1 cellular context compared by ENCODE assay signal in the genomic region with DNA sequence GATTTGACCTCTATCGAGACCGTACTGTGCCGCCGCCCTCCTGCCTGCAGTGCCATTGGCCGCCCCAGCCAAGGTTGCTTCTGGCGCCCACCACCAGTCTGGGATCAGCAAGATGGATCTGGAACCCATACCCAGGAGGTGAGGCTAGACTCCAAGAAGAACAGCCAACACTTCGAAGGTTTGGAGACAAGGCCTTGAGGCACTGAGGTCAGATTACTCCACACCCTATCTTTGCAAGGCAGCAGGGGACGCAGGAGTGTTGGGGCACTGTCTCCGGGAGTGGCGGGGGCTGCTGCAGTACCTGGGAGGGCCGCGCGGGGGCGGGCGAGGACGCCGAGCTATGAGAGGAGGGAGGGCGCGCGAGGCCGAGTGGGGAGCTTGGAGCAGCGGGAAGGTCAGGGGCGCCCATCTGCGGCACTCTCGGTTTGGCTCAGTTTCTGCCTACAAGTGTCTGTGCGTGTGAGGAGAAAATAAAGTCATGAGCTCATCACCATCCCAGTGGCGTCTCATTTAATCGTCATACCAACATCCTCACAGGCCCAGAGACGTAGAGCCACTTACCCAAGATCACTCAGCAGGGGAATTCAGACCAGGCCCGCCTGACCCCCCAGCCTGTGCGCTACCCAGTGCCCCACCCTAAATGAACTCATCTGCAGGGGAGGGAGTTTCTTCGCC.
A peak's percentile ranks its signal among the peaks of the same experiment; 100 is the strongest.
TF ChIP-seq lines count a peak whose summit lies in the region.

No MANE protein-coding gene starts in this region.

TF ChIP-seq in K562, 482 proteins besides CTCF, POLR2A, EP300 and RAD21 (continued from another document and continues in another):
- TF ChIP-seq YY1 (IDR thresholded peaks at IDR 0.05; ENCODE audit: borderline replicate concordance in 1 of 3, control insufficient read depth in 1 of 3, extremely low read depth in 1 of 3, insufficient read depth in 3 of 3, insufficient read length in 1 of 3, insufficient replicate concordance in 2 of 3, low read depth in 1 of 3, low read length in 2 of 3): peak in 1 of 3 experiments; percentile 43
- TF ChIP-seq PRPF4 (IDR thresholded peaks at IDR 0.05; ENCODE audit: insufficient read depth, low read depth, low read length, poor library complexity, severe bottlenecking): no peak
- TF ChIP-seq, protein P1, sequence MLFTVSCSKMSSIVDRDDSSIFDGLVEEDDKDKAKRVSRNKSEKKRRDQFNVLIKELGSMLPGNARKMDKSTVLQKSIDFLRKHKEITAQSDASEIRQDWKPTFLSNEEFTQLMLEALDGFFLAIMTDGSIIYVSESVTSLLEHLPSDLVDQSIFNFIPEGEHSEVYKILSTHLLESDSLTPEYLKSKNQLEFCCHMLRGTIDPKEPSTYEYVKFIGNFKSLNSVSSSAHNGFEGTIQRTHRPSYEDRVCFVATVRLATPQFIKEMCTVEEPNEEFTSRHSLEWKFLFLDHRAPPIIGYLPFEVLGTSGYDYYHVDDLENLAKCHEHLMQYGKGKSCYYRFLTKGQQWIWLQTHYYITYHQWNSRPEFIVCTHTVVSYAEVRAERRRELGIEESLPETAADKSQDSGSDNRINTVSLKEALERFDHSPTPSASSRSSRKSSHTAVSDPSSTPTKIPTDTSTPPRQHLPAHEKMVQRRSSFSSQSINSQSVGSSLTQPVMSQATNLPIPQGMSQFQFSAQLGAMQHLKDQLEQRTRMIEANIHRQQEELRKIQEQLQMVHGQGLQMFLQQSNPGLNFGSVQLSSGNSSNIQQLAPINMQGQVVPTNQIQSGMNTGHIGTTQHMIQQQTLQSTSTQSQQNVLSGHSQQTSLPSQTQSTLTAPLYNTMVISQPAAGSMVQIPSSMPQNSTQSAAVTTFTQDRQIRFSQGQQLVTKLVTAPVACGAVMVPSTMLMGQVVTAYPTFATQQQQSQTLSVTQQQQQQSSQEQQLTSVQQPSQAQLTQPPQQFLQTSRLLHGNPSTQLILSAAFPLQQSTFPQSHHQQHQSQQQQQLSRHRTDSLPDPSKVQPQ (CRISPR knock-in tag; IDR thresholded peaks at IDR 0.05; ENCODE audit: borderline replicate concordance): no peak
- TF ChIP-seq, protein P2, sequence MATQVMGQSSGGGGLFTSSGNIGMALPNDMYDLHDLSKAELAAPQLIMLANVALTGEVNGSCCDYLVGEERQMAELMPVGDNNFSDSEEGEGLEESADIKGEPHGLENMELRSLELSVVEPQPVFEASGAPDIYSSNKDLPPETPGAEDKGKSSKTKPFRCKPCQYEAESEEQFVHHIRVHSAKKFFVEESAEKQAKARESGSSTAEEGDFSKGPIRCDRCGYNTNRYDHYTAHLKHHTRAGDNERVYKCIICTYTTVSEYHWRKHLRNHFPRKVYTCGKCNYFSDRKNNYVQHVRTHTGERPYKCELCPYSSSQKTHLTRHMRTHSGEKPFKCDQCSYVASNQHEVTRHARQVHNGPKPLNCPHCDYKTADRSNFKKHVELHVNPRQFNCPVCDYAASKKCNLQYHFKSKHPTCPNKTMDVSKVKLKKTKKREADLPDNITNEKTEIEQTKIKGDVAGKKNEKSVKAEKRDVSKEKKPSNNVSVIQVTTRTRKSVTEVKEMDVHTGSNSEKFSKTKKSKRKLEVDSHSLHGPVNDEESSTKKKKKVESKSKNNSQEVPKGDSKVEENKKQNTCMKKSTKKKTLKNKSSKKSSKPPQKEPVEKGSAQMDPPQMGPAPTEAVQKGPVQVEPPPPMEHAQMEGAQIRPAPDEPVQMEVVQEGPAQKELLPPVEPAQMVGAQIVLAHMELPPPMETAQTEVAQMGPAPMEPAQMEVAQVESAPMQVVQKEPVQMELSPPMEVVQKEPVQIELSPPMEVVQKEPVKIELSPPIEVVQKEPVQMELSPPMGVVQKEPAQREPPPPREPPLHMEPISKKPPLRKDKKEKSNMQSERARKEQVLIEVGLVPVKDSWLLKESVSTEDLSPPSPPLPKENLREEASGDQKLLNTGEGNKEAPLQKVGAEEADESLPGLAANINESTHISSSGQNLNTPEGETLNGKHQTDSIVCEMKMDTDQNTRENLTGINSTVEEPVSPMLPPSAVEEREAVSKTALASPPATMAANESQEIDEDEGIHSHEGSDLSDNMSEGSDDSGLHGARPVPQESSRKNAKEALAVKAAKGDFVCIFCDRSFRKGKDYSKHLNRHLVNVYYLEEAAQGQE (CRISPR knock-in tag; IDR thresholded peaks at IDR 0.05; ENCODE audit: low read depth): no peak
- peak; percentile 51 for TF ChIP-seq L3MBTL2 (IDR thresholded peaks at IDR 0.05)
- TF ChIP-seq, protein P3, sequence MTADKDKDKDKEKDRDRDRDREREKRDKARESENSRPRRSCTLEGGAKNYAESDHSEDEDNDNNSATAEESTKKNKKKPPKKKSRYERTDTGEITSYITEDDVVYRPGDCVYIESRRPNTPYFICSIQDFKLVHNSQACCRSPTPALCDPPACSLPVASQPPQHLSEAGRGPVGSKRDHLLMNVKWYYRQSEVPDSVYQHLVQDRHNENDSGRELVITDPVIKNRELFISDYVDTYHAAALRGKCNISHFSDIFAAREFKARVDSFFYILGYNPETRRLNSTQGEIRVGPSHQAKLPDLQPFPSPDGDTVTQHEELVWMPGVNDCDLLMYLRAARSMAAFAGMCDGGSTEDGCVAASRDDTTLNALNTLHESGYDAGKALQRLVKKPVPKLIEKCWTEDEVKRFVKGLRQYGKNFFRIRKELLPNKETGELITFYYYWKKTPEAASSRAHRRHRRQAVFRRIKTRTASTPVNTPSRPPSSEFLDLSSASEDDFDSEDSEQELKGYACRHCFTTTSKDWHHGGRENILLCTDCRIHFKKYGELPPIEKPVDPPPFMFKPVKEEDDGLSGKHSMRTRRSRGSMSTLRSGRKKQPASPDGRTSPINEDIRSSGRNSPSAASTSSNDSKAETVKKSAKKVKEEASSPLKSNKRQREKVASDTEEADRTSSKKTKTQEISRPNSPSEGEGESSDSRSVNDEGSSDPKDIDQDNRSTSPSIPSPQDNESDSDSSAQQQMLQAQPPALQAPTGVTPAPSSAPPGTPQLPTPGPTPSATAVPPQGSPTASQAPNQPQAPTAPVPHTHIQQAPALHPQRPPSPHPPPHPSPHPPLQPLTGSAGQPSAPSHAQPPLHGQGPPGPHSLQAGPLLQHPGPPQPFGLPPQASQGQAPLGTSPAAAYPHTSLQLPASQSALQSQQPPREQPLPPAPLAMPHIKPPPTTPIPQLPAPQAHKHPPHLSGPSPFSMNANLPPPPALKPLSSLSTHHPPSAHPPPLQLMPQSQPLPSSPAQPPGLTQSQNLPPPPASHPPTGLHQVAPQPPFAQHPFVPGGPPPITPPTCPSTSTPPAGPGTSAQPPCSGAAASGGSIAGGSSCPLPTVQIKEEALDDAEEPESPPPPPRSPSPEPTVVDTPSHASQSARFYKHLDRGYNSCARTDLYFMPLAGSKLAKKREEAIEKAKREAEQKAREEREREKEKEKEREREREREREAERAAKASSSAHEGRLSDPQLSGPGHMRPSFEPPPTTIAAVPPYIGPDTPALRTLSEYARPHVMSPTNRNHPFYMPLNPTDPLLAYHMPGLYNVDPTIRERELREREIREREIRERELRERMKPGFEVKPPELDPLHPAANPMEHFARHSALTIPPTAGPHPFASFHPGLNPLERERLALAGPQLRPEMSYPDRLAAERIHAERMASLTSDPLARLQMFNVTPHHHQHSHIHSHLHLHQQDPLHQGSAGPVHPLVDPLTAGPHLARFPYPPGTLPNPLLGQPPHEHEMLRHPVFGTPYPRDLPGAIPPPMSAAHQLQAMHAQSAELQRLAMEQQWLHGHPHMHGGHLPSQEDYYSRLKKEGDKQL (CRISPR knock-in tag; IDR thresholded peaks at IDR 0.05; ENCODE audit: borderline replicate concordance): no peak
- 0 out of 2 replicates have a peak, but pooled peaks have one; percentile 42 for TF ChIP-seq ZSCAN29 (IDR thresholded peaks at IDR 0.05)
- TF ChIP-seq BCOR (IDR thresholded peaks at IDR 0.05): peak; percentile 70
- TF ChIP-seq, protein P4, sequence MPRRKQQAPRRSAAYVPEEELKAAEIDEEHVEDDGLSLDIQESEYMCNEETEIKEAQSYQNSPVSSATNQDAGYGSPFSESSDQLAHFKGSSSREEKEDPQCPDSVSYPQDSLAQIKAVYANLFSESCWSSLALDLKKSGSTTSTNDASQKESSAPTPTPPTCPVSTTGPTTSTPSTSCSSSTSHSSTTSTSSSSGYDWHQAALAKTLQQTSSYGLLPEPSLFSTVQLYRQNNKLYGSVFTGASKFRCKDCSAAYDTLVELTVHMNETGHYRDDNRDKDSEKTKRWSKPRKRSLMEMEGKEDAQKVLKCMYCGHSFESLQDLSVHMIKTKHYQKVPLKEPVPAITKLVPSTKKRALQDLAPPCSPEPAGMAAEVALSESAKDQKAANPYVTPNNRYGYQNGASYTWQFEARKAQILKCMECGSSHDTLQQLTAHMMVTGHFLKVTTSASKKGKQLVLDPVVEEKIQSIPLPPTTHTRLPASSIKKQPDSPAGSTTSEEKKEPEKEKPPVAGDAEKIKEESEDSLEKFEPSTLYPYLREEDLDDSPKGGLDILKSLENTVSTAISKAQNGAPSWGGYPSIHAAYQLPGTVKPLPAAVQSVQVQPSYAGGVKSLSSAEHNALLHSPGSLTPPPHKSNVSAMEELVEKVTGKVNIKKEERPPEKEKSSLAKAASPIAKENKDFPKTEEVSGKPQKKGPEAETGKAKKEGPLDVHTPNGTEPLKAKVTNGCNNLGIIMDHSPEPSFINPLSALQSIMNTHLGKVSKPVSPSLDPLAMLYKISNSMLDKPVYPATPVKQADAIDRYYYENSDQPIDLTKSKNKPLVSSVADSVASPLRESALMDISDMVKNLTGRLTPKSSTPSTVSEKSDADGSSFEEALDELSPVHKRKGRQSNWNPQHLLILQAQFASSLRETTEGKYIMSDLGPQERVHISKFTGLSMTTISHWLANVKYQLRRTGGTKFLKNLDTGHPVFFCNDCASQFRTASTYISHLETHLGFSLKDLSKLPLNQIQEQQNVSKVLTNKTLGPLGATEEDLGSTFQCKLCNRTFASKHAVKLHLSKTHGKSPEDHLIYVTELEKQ (CRISPR knock-in tag; IDR thresholded peaks at IDR 0.05): no peak
- TF ChIP-seq ILF3 (IDR thresholded peaks at IDR 0.05; ENCODE audit: borderline replicate concordance): no peak
- TF ChIP-seq, protein P5, sequence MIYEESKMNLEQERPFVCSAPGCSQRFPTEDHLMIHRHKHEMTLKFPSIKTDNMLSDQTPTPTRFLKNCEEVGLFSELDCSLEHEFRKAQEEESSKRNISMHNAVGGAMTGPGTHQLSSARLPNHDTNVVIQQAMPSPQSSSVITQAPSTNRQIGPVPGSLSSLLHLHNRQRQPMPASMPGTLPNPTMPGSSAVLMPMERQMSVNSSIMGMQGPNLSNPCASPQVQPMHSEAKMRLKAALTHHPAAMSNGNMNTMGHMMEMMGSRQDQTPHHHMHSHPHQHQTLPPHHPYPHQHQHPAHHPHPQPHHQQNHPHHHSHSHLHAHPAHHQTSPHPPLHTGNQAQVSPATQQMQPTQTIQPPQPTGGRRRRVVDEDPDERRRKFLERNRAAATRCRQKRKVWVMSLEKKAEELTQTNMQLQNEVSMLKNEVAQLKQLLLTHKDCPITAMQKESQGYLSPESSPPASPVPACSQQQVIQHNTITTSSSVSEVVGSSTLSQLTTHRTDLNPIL (CRISPR knock-in tag; IDR thresholded peaks at IDR 0.05): no peak
- TF ChIP-seq ZBTB17 (CRISPR knock-in tag; IDR thresholded peaks at IDR 0.05): 0 out of 2 replicates have a peak, but pooled peaks have one; percentile 18
- TF ChIP-seq CXXC5 (CRISPR knock-in tag; IDR thresholded peaks at IDR 0.05): peak; percentile 64
- TF ChIP-seq ZNF696 (CRISPR knock-in tag; conservative IDR thresholded peaks at IDR 0.05): no peak
- TF ChIP-seq ZC3H4 (CRISPR knock-in tag; IDR thresholded peaks at IDR 0.05; ENCODE audit: borderline replicate concordance): no peak
- TF ChIP-seq EGR1 (conservative IDR thresholded peaks at IDR 0.05): peak; percentile 47; the same call in 1 of the 2 replicates
- peak; percentile 41; the same call in 1 of the 2 replicates for TF ChIP-seq ARID2 (IDR thresholded peaks at IDR 0.05)
- peak; percentile 63 for TF ChIP-seq SMARCA4 (IDR thresholded peaks at IDR 0.05)
- TF ChIP-seq HNRNPLL (IDR thresholded peaks at IDR 0.05; ENCODE audit: low read depth, low read length, poor library complexity, severe bottlenecking): no peak
- TF ChIP-seq NCOR1 (IDR thresholded peaks at IDR 0.05): peak; percentile 31; the same call in 1 of the 2 replicates
- peak; percentile 26; the same call in 1 of the 2 replicates for TF ChIP-seq CBFA2T2 (conservative IDR thresholded peaks at IDR 0.05)
- no peak for TF ChIP-seq ATF1 (CRISPR knock-in tag; IDR thresholded peaks at IDR 0.05)
- TF ChIP-seq ATF1 (tag; IDR thresholded peaks at IDR 0.05): peak; percentile 45; the same call in 1 of the 2 replicates
- TF ChIP-seq, protein P6, sequence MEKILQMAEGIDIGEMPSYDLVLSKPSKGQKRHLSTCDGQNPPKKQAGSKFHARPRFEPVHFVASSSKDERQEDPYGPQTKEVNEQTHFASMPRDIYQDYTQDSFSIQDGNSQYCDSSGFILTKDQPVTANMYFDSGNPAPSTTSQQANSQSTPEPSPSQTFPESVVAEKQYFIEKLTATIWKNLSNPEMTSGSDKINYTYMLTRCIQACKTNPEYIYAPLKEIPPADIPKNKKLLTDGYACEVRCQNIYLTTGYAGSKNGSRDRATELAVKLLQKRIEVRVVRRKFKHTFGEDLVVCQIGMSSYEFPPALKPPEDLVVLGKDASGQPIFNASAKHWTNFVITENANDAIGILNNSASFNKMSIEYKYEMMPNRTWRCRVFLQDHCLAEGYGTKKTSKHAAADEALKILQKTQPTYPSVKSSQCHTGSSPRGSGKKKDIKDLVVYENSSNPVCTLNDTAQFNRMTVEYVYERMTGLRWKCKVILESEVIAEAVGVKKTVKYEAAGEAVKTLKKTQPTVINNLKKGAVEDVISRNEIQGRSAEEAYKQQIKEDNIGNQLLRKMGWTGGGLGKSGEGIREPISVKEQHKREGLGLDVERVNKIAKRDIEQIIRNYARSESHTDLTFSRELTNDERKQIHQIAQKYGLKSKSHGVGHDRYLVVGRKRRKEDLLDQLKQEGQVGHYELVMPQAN (IDR thresholded peaks at IDR 0.05; ENCODE audit: borderline replicate concordance): no peak
- no peak for TF ChIP-seq ARHGAP35 (IDR thresholded peaks at IDR 0.05; ENCODE audit: partially characterized antibody)
- TF ChIP-seq, protein P7, sequence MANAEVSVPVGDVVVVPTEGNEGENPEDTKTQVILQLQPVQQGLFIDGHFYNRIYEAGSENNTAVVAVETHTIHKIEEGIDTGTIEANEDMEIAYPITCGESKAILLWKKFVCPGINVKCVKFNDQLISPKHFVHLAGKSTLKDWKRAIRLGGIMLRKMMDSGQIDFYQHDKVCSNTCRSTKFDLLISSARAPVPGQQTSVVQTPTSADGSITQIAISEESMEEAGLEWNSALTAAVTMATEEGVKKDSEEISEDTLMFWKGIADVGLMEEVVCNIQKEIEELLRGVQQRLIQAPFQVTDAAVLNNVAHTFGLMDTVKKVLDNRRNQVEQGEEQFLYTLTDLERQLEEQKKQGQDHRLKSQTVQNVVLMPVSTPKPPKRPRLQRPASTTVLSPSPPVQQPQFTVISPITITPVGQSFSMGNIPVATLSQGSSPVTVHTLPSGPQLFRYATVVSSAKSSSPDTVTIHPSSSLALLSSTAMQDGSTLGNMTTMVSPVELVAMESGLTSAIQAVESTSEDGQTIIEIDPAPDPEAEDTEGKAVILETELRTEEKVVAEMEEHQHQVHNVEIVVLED (CRISPR knock-in tag; IDR thresholded peaks at IDR 0.05): no peak
- 0 out of 2 replicates have a peak, but pooled peaks have one; percentile 10 for TF ChIP-seq STAT5A (IDR thresholded peaks at IDR 0.05; ENCODE audit: borderline replicate concordance, low read length)
- TF ChIP-seq MEF2A (IDR thresholded peaks at IDR 0.05; ENCODE audit: control insufficient read depth, low read depth, low read length): no peak
- TF ChIP-seq PHB2 (IDR thresholded peaks at IDR 0.05; ENCODE audit: low read depth): no peak
- 0 out of 2 replicates have a peak, but pooled peaks have one; percentile 32 for TF ChIP-seq TEAD4 (IDR thresholded peaks at IDR 0.05; ENCODE audit: low read length)
- TF ChIP-seq TEAD4 (CRISPR knock-in tag; IDR thresholded peaks at IDR 0.05; ENCODE audit: borderline replicate concordance): no peak
- no peak for TF ChIP-seq ZC3H8 (IDR thresholded peaks at IDR 0.05)
- TF ChIP-seq, protein P8, sequence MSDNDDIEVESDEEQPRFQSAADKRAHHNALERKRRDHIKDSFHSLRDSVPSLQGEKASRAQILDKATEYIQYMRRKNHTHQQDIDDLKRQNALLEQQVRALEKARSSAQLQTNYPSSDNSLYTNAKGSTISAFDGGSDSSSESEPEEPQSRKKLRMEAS (CRISPR knock-in tag; IDR thresholded peaks at IDR 0.05): peak; percentile 73
